ENCODE assay signal across 18 cellular contexts in genomic region chr2:48279347-48279746, GRCh38. TPM values are rescaled to one million over a fixed set of nuclear protein-coding genes. Genes with fewer than 3 reads are reported as not detected.
DNase-seq lines count a peak whose midpoint lies in the region; ATAC-seq and TF ChIP-seq lines count a peak whose summit lies in the region.
"Had no signal": no experiment of that assay in that cellular context is flagged by ENCODE, and none has a peak within 500 bp of the region (broad histone marks: within the 10 kb centered on the region; RNA-seq: fewer than 3 reads in every experiment).

No MANE protein-coding gene starts in this region.

- no peak for TF ChIP-seq POLR2A in erythroblast (IDR thresholded peaks at IDR 0.05; ENCODE audit: low read length)

- 80 to 89% methylated on average over 1 of the region's 1 CpG for whole genome bisulfite sequencing in aorta, 2 donors

- ATAC-seq in GM21526 (IDR thresholded peaks at IDR 0.05; ENCODE audit: low FRiP score, unreplicated experiment) (no peak), aorta (ENCODE audit: low FRiP score) (no peak)

- H3K9me3 ChIP-seq in aorta (ENCODE audit: control insufficient read depth, low read length) = no peaks in the 10 kb centered on the region
- H3K9me3 ChIP-seq: SJSA1, uterus had no signal

- H3K4me3 ChIP-seq in aorta (ENCODE audit: low read length in 2 of 2) = no peak overlapping the region
- H3K4me3 ChIP-seq: sigmoid colon, SJSA1, uterus had no signal

- DNase-seq in DMS153 treated with DMSO at 0.1 percent for 48 hours (lab: John Stamatoyannopoulos, UW; ENCODE audit: unreplicated experiment) = peak; percentile 65
- peak; percentile 85 for DNase-seq in NCI-H1092 treated with DMSO at 0.1 percent for 48 hours (lab: John Stamatoyannopoulos, UW)
- peak; percentile 92 for DNase-seq in NCI-H748 (lab: John Stamatoyannopoulos, UW; ENCODE audit: unreplicated experiment)
- peak; percentile 38 to 55 for DNase-seq in erythroblast (lab: John Stamatoyannopoulos, UW)
- DNase-seq in aorta = no peak
- DNase-seq in HT-29 (ENCODE audit: low spot score) = no peak
- no peak for DNase-seq in T-helper 2 cell
- DNase-seq: activated CD4-positive, alpha-beta T cell treated with anti-CD3 and anti-CD28 coated beads, Interleukin-2, amount 10 ng/mL, durations not matched to agents 7 days and 5 days; activated gamma-delta T cell treated with Interleukin-2 at 50 U/mL for 16 hours; CD4-positive, alpha-beta memory T cell; endodermal cell; MM.1S; occipital lobe; sigmoid colon; stimulated activated CD4-positive, alpha-beta T cell treated with anti-CD3 and anti-CD28 coated beads, Interleukin-1b, Interleukin-23, amount 100 ng/mL, for 48 hours; uterus had no signal

- no peaks in the 10 kb centered on the region for H3K4me1 ChIP-seq in aorta (ENCODE audit: control insufficient read depth in 1 of 2, insufficient read depth in 2 of 2, low read length in 2 of 2)
- H3K4me1 ChIP-seq: sigmoid colon, SJSA1, uterus had no signal

- H3K36me3 ChIP-seq in aorta (ENCODE audit: control insufficient read depth in 1 of 2, insufficient read depth in 2 of 2, low read length in 1 of 2) = no peaks in the 10 kb centered on the region
- H3K36me3 ChIP-seq: sigmoid colon, SJSA1, uterus had no signal

- H3K27me3 ChIP-seq in aorta (ENCODE audit: control insufficient read depth in 1 of 2, insufficient read depth in 2 of 2, low read length in 1 of 2) = no peaks in the 10 kb centered on the region
- H3K27me3 ChIP-seq: sigmoid colon, SJSA1, uterus had no signal

- no peak overlapping the region for H3K27ac ChIP-seq in aorta (ENCODE audit: low read depth in 1 of 2, low read length in 2 of 2)
- H3K27ac ChIP-seq: sigmoid colon, SJSA1, uterus had no signal

- intact Hi-C loops in aorta (cut with DNase I) = no loop called here

RNA-seq across cellular contexts. Expression of gene FOXN2, which starts 35.1 kb away (rescaled TPM):
- 10 to 100 TPM; 25.6 to 28.4 TPM for total RNA-seq in aorta
- polyA plus RNA-seq in aorta = 1 to 10 TPM; 5.9 to 6.6 TPM
- total RNA-seq in HT-29 (2014; rRNA removed; shearing (Covaris generic)) = 11.5 and 11.9 TPM in 2 replicates

Comparison
In these comparisons a context has a peak if more than half of its experiments do, and no peak if none do; other contexts are left out.
1. DNase-seq: peak in DMS153 treated with DMSO at 0.1 percent for 48 hours (single experiment), NCI-H1092 treated with DMSO at 0.1 percent for 48 hours (single experiment), NCI-H748 (single experiment) and erythroblast (2 of 2); none in aorta (0 of 2), HT-29 (single experiment) and T-helper 2 cell (0 of 5).